24 cellular contexts compared by ENCODE assay signal in genomic region chr5:79787448-79787847, GRCh38.
"Had no signal": no experiment of that assay in that cellular context is flagged by ENCODE, and none has a peak within 500 bp of the region (broad histone marks: within the 10 kb centered on the region; RNA-seq: fewer than 3 reads in every experiment).

No MANE protein-coding gene starts in this region.

- H3K9me3 Mint-ChIP-seq: activated CD4-positive, alpha-beta T cell treated with anti-CD3 and anti-CD28 coated beads, Interleukin-2, amount 10 ng/mL, durations not matched to agents 24 days and 14 days; activated naive CD4-positive, alpha-beta T cell treated with anti-CD3 and anti-CD28 coated beads, Interleukin-2, amount 50 U/mL, for 24 hours; activated naive CD8-positive, alpha-beta T cell treated with anti-CD3 and anti-CD28 coated beads, Interleukin-2, amount 50 U/mL, for 24 hours; activated T-cell treated with anti-CD3 and anti-CD28 coated beads, Interleukin-2, amount 50 U/mL, for 24 hours; activated T-helper 1 cell treated with anti-CD3 and anti-CD28 coated beads, Interleukin-12 subunit alpha, Interleukin-12 subunit beta, Interleukin-2, Interleukin-4 antibody, amounts not matched to agents 30 ng/mL and 10 ng/mL and 1 ng/mL, durations not matched to agents 14 hours and 24 hours and 36 hours had no signal

- H3K36me3 Mint-ChIP-seq: activated CD8-positive, alpha-beta memory T cell treated with anti-CD3 and anti-CD28 coated beads, Interleukin-2, amount 10 ng/mL, durations not matched to agents 7 days and 5 days; activated naive CD4-positive, alpha-beta T cell treated with anti-CD3 and anti-CD28 coated beads, Interleukin-2, amount 50 U/mL, for 24 hours; brain; WTC11 had no signal

- H3K4me3 Mint-ChIP-seq: activated CD4-positive, alpha-beta T cell treated with anti-CD3 and anti-CD28 coated beads, Interleukin-2, amount 10 ng/mL, durations not matched to agents 24 days and 14 days; activated CD8-positive, alpha-beta memory T cell treated with anti-CD3 and anti-CD28 coated beads, Interleukin-2, amount 10 ng/mL, durations not matched to agents 7 days and 5 days; activated naive CD4-positive, alpha-beta T cell treated with anti-CD3 and anti-CD28 coated beads, Interleukin-2, amount 50 U/mL, for 24 hours; activated naive CD8-positive, alpha-beta T cell treated with anti-CD3 and anti-CD28 coated beads, Interleukin-2, amount 50 U/mL, for 24 hours; activated T-cell treated with anti-CD3 and anti-CD28 coated beads, Interleukin-2, amount 50 U/mL, for 24 hours; activated T-helper 1 cell treated with anti-CD3 and anti-CD28 coated beads, Interleukin-12 subunit alpha, Interleukin-12 subunit beta, Interleukin-2, Interleukin-4 antibody, amounts not matched to agents 30 ng/mL and 10 ng/mL and 1 ng/mL, durations not matched to agents 14 hours and 24 hours and 36 hours; brain; T-helper 17 cell; WTC11 had no signal

- H3K4me3 ChIP-seq: K562 had no signal

- DNase-seq: activated CD4-positive, alpha-beta T cell treated with anti-CD3 and anti-CD28 coated beads, Interleukin-2, amount 10 ng/mL, durations not matched to agents 24 days and 14 days; activated CD4-positive, alpha-beta T cell treated with anti-CD3 and anti-CD28 coated beads, Interleukin-2, amount 50 U/mL, for 48 hours; activated CD4-positive, CD25-positive, alpha-beta regulatory T cell treated with anti-CD3 and anti-CD28 coated beads, Interleukin-2, amount 50 U/mL, for 72 hours; activated CD8-positive, alpha-beta memory T cell treated with anti-CD3 and anti-CD28 coated beads, Interleukin-2, amount 10 ng/mL, durations not matched to agents 7 days and 5 days; activated effector memory CD4-positive, alpha-beta T cell treated with Interleukin-2 at 50 U/mL for 16 hours; activated naive CD4-positive, alpha-beta T cell; activated naive CD8-positive, alpha-beta T cell treated with anti-CD3 and anti-CD28 coated beads, Interleukin-2, amount 50 U/mL, for 24 hours; activated T-cell treated with anti-CD3 and anti-CD28 coated beads, Interleukin-2, amount 50 U/mL, for 24 hours; amniotic stem cell; Kasumi-1; NCI-H1105 treated with DMSO at 0.1 percent for 48 hours; NCI-H146; NCI-H187 treated with DMSO at 0.1 percent for 48 hours; NCI-H2081 treated with DMSO at 0.1 percent for 48 hours; NCI-H446; NCI-H524; SIG-M5; T-helper 17 cell; T-helper 9 cell had no signal

- H3K27me3 Mint-ChIP-seq: activated naive CD4-positive, alpha-beta T cell treated with anti-CD3 and anti-CD28 coated beads, Interleukin-2, amount 50 U/mL, for 24 hours; activated naive CD8-positive, alpha-beta T cell treated with anti-CD3 and anti-CD28 coated beads, Interleukin-2, amount 50 U/mL, for 24 hours; brain had no signal

- ATAC-seq: activated CD8-positive, alpha-beta memory T cell treated with anti-CD3 and anti-CD28 coated beads, Interleukin-2, amount 10 ng/mL, durations not matched to agents 7 days and 5 days; activated naive CD8-positive, alpha-beta T cell treated with anti-CD3 and anti-CD28 coated beads, Interleukin-2, amount 50 U/mL, for 24 hours; K562; T-helper 17 cell; WTC11 had no signal

- H3K27ac Mint-ChIP-seq: activated CD4-positive, alpha-beta T cell treated with anti-CD3 and anti-CD28 coated beads, Interleukin-2, amount 10 ng/mL, durations not matched to agents 24 days and 14 days; activated CD8-positive, alpha-beta memory T cell treated with anti-CD3 and anti-CD28 coated beads, Interleukin-2, amount 10 ng/mL, durations not matched to agents 7 days and 5 days; activated naive CD4-positive, alpha-beta T cell treated with anti-CD3 and anti-CD28 coated beads, Interleukin-2, amount 50 U/mL, for 24 hours; activated naive CD8-positive, alpha-beta T cell treated with anti-CD3 and anti-CD28 coated beads, Interleukin-2, amount 50 U/mL, for 24 hours; activated T-cell treated with anti-CD3 and anti-CD28 coated beads, Interleukin-2, amount 50 U/mL, for 24 hours; activated T-helper 1 cell treated with anti-CD3 and anti-CD28 coated beads, Interleukin-12 subunit alpha, Interleukin-12 subunit beta, Interleukin-2, Interleukin-4 antibody, amounts not matched to agents 30 ng/mL and 10 ng/mL and 1 ng/mL, durations not matched to agents 14 hours and 24 hours and 36 hours; brain; T-helper 17 cell; WTC11 had no signal

- H3K4me1 Mint-ChIP-seq: activated CD4-positive, alpha-beta T cell treated with anti-CD3 and anti-CD28 coated beads, Interleukin-2, amount 10 ng/mL, durations not matched to agents 24 days and 14 days; activated CD8-positive, alpha-beta memory T cell treated with anti-CD3 and anti-CD28 coated beads, Interleukin-2, amount 10 ng/mL, durations not matched to agents 7 days and 5 days; activated naive CD8-positive, alpha-beta T cell treated with anti-CD3 and anti-CD28 coated beads, Interleukin-2, amount 50 U/mL, for 24 hours; T-helper 17 cell had no signal
